In the genomic region with DNA sequence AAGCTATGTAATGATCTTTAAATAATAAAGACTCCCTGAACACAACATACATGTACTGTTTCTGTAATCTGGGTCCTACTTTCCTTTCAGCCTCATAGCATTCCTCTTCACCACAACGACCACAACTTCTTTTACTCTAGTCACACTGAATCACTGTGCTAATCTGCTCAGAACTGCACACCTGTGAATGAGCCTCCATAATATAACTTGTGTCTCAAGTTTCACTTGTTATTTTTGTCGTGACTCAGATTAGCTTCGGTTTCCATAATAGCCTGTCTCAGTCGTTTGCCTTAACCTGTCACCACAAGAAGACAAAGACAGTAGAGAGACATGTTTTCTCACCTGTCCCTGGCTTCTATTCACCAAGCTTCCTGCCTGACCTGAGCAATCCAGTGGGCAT, we compare ENCODE assay signal across 15 cellular contexts.
DNase-seq lines count a peak whose midpoint lies in the region; ATAC-seq, FAIRE-seq and TF ChIP-seq lines count a peak whose summit lies in the region.
"Had no signal": no experiment of that assay in that cellular context is flagged by ENCODE, and none has a peak within 500 bp of the region (broad histone marks: within the 10 kb centered on the region; RNA-seq: fewer than 3 reads in every experiment).

No MANE protein-coding gene starts in this region.

- H3K4me3 ChIP-seq in GM12865 (ENCODE audit: low read depth, low read length) (no peak overlapping the region), gastroesophageal sphincter (no peak overlapping the region)

- H3K9me3 ChIP-seq in gastroesophageal sphincter: no peaks in the 10 kb centered on the region

- H3K27me3 Mint-ChIP-seq in HFFc6 (ENCODE audit: insufficient read depth) (no peaks in the 10 kb centered on the region; the same call in 1 of the 2 replicates), glutamatergic neuron (ENCODE audit: unreplicated experiment) (no peaks in the 10 kb centered on the region)

- DNase-seq in GM12865 (ENCODE audit: low read depth) (peak; percentile 80), NCI-H146 treated with DMSO at 0.1 percent for 48 hours (lab: John Stamatoyannopoulos, UW; ENCODE audit: unreplicated experiment) (peak; percentile 41), D721Med (ENCODE audit: insufficient read length, low spot score) (no peak), HFFc6 (no peak), glutamatergic neuron (no peak)
- DNase-seq: activated naive CD4-positive, alpha-beta T cell; left colon; stimulated activated naive CD4-positive, alpha-beta T cell; SW 1271 had no signal

- H3K4me1 Mint-ChIP-seq in HFFc6 (ENCODE audit: low read depth): no peaks in the 10 kb centered on the region
- H3K4me1 Mint-ChIP-seq in glutamatergic neuron (ENCODE audit: low read depth, unreplicated experiment): no peaks in the 10 kb centered on the region

- H3K36me3 Mint-ChIP-seq in HFFc6 (ENCODE audit: low read depth): no peaks in the 10 kb centered on the region
- H3K36me3 Mint-ChIP-seq in glutamatergic neuron (ENCODE audit: unreplicated experiment): no peaks in the 10 kb centered on the region

- H3K27me3 ChIP-seq in gastroesophageal sphincter: no peaks in the 10 kb centered on the region

- H3K9me3 Mint-ChIP-seq in HFFc6: no peaks in the 10 kb centered on the region
- H3K9me3 Mint-ChIP-seq in glutamatergic neuron (ENCODE audit: unreplicated experiment): no peaks in the 10 kb centered on the region

- H3K27ac Mint-ChIP-seq in HFFc6: no peak overlapping the region
- H3K27ac Mint-ChIP-seq in glutamatergic neuron (ENCODE audit: unreplicated experiment): no peak overlapping the region

- H3K4me3 Mint-ChIP-seq in HFFc6 (no peak overlapping the region), glutamatergic neuron (ENCODE audit: unreplicated experiment) (no peak overlapping the region)

- TF ChIP-seq CTCF in GM12865 (IDR thresholded peaks at IDR 0.05; ENCODE audit: insufficient read depth, low read depth, low read length, missing control alignments) (no peak), D721Med (IDR thresholded peaks at IDR 0.05; ENCODE audit: insufficient read depth, missing control alignments) (no peak), HFFc6 (IDR thresholded peaks at IDR 0.05) (no peak), glutamatergic neuron (IDR thresholded peaks at IDR 0.05; ENCODE audit: partially characterized antibody, unreplicated experiment) (no peak), gastroesophageal sphincter (IDR thresholded peaks at IDR 0.05) (no peak)

- H3K36me3 ChIP-seq in gastroesophageal sphincter: no peaks in the 10 kb centered on the region

- WGBS in gastroesophageal sphincter (ENCODE audit: low coverage in 1 of 2), 2 donors: 22 to 51% methylated on average over 1 to 4 of the region's 4 CpGs

- no peak for FAIRE-seq in D721Med (lab: Jason Lieb, UNC)
- FAIRE-seq: endothelial cell of umbilical vein had no signal

- no peaks in the 10 kb centered on the region for H3K4me1 ChIP-seq in gastroesophageal sphincter

- no peak for TF ChIP-seq POLR2A in gastroesophageal sphincter (IDR thresholded peaks at IDR 0.05)

- ATAC-seq in GM19351 (IDR thresholded peaks at IDR 0.05; ENCODE audit: unreplicated experiment) (peak; percentile 96), HG02943 (IDR thresholded peaks at IDR 0.05; ENCODE audit: low read depth, unreplicated experiment) (peak; percentile 91), gastroesophageal sphincter (no peak)
- ATAC-seq: left colon, sciatic nerve had no signal

- no peak for TF ChIP-seq EP300 in gastroesophageal sphincter (IDR thresholded peaks at IDR 0.05)

- no peak overlapping the region for H3K27ac ChIP-seq in gastroesophageal sphincter
- H3K27ac ChIP-seq: C4-2B had no signal

Comparison
In these comparisons a context has a peak if more than half of its experiments do, and no peak if none do; other contexts are left out.
1. DNase-seq: peak in GM12865 (single experiment) and NCI-H146 treated with DMSO at 0.1 percent for 48 hours (single experiment); none in D721Med (single experiment), HFFc6 (single experiment) and glutamatergic neuron (single experiment).